ENCODE assay signal across 14 cellular contexts in genomic region chr21:45351526-45352275, GRCh38.
"Had no signal": no experiment of that assay in that cellular context is flagged by ENCODE, and none has a peak within 500 bp of the region (broad histone marks: within the 10 kb centered on the region; RNA-seq: fewer than 3 reads in every experiment).

No MANE protein-coding gene starts in this region.

- H3K4me3 ChIP-seq: lung, transverse colon had no signal

- H3K27ac ChIP-seq: transverse colon had no signal

- H3K36me3 ChIP-seq: transverse colon had no signal

- DNase-seq: activated CD4-positive, CD25-positive, alpha-beta regulatory T cell treated with anti-CD3 and anti-CD28 coated beads, Interleukin-2, amount 50 U/mL, for 72 hours; activated naive CD4-positive, alpha-beta T cell treated with Interleukin-2 at 50 U/mL for 16 hours; activated T-cell treated with anti-CD3 and anti-CD28 coated beads for 4 hours; hypothalamus; kidney glomerular epithelial cell; midbrain; stimulated activated CD4-positive, alpha-beta T cell treated with anti-CD3 and anti-CD28 coated beads, Interleukin-15, amount 100 ng/mL, for 24 hours; stimulated activated CD4-positive, alpha-beta T cell treated with anti-CD3 and anti-CD28 coated beads, Interleukin-4, amount 100 ng/mL, for 1 hour; stimulated activated naive B cell treated with anti-CD40 and anti-IgM and Interleukin-4, amounts not matched to agents 10 μg/mL and 1 μg/mL and 100 μg/mL, for 72 hours; T-helper 1 cell; T1000; transverse colon had no signal

- ATAC-seq: esophagus mucosa; stimulated activated naive B cell treated with anti-CD40 and anti-IgM and Interleukin-4, amounts not matched to agents 10 μg/mL and 1 μg/mL and 100 μg/mL, for 72 hours had no signal

- H3K27me3 ChIP-seq: transverse colon had no signal

- H3K9me3 ChIP-seq: transverse colon had no signal
